In the genomic region with DNA sequence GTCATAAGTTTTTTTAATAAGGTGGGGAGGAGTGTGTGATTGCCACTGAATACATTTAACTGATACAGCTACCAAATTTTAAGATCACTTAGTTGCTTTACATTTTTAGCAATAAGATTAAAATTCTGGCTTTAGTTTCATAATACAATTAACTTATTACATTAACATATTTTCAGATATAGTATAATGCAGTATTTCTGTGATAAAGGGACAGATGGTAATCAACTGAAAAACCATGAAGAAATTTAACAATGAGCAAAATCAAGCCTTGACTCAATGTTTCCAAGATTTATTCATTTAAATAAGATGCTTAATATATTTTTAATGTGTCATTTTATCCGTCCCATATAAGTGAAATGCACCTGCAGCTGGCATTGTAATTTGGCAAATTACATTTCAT, we compare ENCODE assay signal across 19 cellular contexts. TPM values are rescaled to one million over a fixed set of nuclear protein-coding genes. Genes with fewer than 3 reads are reported as not detected.
DNase-seq lines count a peak whose midpoint lies in the region; ATAC-seq lines count a peak whose summit lies in the region.
"Had no signal": no experiment of that assay in that cellular context is flagged by ENCODE, and none has a peak within 500 bp of the region (broad histone marks: within the 10 kb centered on the region; RNA-seq: fewer than 3 reads in every experiment).

No MANE protein-coding gene starts in this region.

- H3K9me3 Mint-ChIP-seq in activated T-cell treated with anti-CD3 and anti-CD28 coated beads, Interleukin-2, amount 50 U/mL, for 4 hours: no peaks in the 10 kb centered on the region
- no peaks in the 10 kb centered on the region for H3K9me3 Mint-ChIP-seq in IgD-negative memory B cell
- no peaks in the 10 kb centered on the region for H3K9me3 Mint-ChIP-seq in activated naive CD8-positive, alpha-beta T cell (ENCODE audit: low read depth)
- no peaks in the 10 kb centered on the region for H3K9me3 Mint-ChIP-seq in natural killer cell treated with Interleukin-12 subunit alpha and Interleukin-12 subunit beta and Interleukin-15 and Interleukin-18, amount 100 ng/mL, for 72 hours
- H3K9me3 Mint-ChIP-seq: activated B cell treated with CpG ODN at 0.5 μM for 24 hours had no signal

- peaks cover 87% of the 10 kb centered on the region for H3K36me3 ChIP-seq in MG63

- peaks cover 36% of the 10 kb centered on the region for H3K36me3 Mint-ChIP-seq in activated T-cell treated with anti-CD3 and anti-CD28 coated beads, Interleukin-2, amount 50 U/mL, for 4 hours (ENCODE audit: insufficient read depth)
- peaks cover 6% of the 10 kb centered on the region for H3K36me3 Mint-ChIP-seq in IgD-negative memory B cell
- H3K36me3 Mint-ChIP-seq in activated naive CD8-positive, alpha-beta T cell: peaks cover 19% of the 10 kb centered on the region
- peaks cover 14% of the 10 kb centered on the region for H3K36me3 Mint-ChIP-seq in natural killer cell treated with Interleukin-12 subunit alpha and Interleukin-12 subunit beta and Interleukin-15 and Interleukin-18, amount 100 ng/mL, for 72 hours

- H3K27me3 ChIP-seq in MG63: no peaks in the 10 kb centered on the region
- H3K27me3 ChIP-seq: left lung, right atrium auricular region had no signal

- no peak for DNase-seq in activated T-cell treated with anti-CD3 and anti-CD28 coated beads, Interleukin-2, amount 50 U/mL, for 4 hours
- DNase-seq in activated T-cell treated with anti-CD3 and anti-CD28 coated beads, Interleukin-2, amount 50 U/mL, for 1 hour: no peak
- DNase-seq in natural killer cell treated with Interleukin-12 subunit alpha and Interleukin-12 subunit beta and Interleukin-15 and Interleukin-18, amount 100 ng/mL, for 72 hours (ENCODE audit: low spot score): no peak
- no peak for DNase-seq in NCI-H146 (lab: John Stamatoyannopoulos, UW)
- no peak for DNase-seq in MG63
- DNase-seq: activated B cell treated with CpG ODN at 0.5 μM for 24 hours; central memory CD4-positive, alpha-beta T cell; left lung; NCI-H187 treated with DMSO at 0.1 percent for 48 hours; NCI-H446; occipital lobe; stimulated activated naive CD4-positive, alpha-beta T cell; trophoblast cell had no signal

- no peaks in the 10 kb centered on the region for H3K27me3 Mint-ChIP-seq in activated T-cell treated with anti-CD3 and anti-CD28 coated beads, Interleukin-2, amount 50 U/mL, for 4 hours (ENCODE audit: low read depth)
- no peaks in the 10 kb centered on the region for H3K27me3 Mint-ChIP-seq in IgD-negative memory B cell
- H3K27me3 Mint-ChIP-seq in activated naive CD8-positive, alpha-beta T cell: no peaks in the 10 kb centered on the region
- no peaks in the 10 kb centered on the region for H3K27me3 Mint-ChIP-seq in natural killer cell treated with Interleukin-12 subunit alpha and Interleukin-12 subunit beta and Interleukin-15 and Interleukin-18, amount 100 ng/mL, for 72 hours
- H3K27me3 Mint-ChIP-seq: activated B cell treated with CpG ODN at 0.5 μM for 24 hours had no signal

- ATAC-seq in activated T-cell treated with anti-CD3 and anti-CD28 coated beads, Interleukin-2, amount 50 U/mL, for 4 hours: no peak
- no peak for ATAC-seq in natural killer cell treated with Interleukin-12 subunit alpha and Interleukin-12 subunit beta and Interleukin-15 and Interleukin-18, amount 100 ng/mL, for 72 hours
- ATAC-seq in HG03025 (IDR thresholded peaks at IDR 0.05; ENCODE audit: low FRiP score, unreplicated experiment): no peak
- ATAC-seq: left lung, Right ventricle myocardium inferior had no signal

- H3K4me1 Mint-ChIP-seq in activated T-cell treated with anti-CD3 and anti-CD28 coated beads, Interleukin-2, amount 50 U/mL, for 4 hours (ENCODE audit: low read depth): peaks cover 45% of the 10 kb centered on the region
- H3K4me1 Mint-ChIP-seq in IgD-negative memory B cell: peaks cover 33 to 43% (median 37%) of the 10 kb centered on the region in 3 donors
- H3K4me1 Mint-ChIP-seq in activated naive CD8-positive, alpha-beta T cell (ENCODE audit: low read depth): peaks cover 58% of the 10 kb centered on the region
- peaks cover 46 to 49% of the 10 kb centered on the region in 2 donors for H3K4me1 Mint-ChIP-seq in natural killer cell treated with Interleukin-12 subunit alpha and Interleukin-12 subunit beta and Interleukin-15 and Interleukin-18, amount 100 ng/mL, for 72 hours (ENCODE audit: low read depth in 2 of 2)

- H3K4me3 ChIP-seq in MG63: no peak overlapping the region
- H3K4me3 ChIP-seq: HAP-1, left lung, right atrium auricular region had no signal

- H3K27ac Mint-ChIP-seq in IgD-negative memory B cell: peak overlapping the region in 2 of 3 donors; percentile 49 to 84
- H3K27ac Mint-ChIP-seq in activated naive CD8-positive, alpha-beta T cell: peak overlapping the region; percentile 89
- peak overlapping the region in 1 of 2 donors; percentile 80 for H3K27ac Mint-ChIP-seq in natural killer cell treated with Interleukin-12 subunit alpha and Interleukin-12 subunit beta and Interleukin-15 and Interleukin-18, amount 100 ng/mL, for 72 hours
- H3K27ac Mint-ChIP-seq: activated B cell treated with CpG ODN at 0.5 μM for 24 hours had no signal

- no peaks in the 10 kb centered on the region for H3K9me3 ChIP-seq in MG63
- H3K9me3 ChIP-seq: HAP-1, left lung, right atrium auricular region had no signal

- H3K4me3 Mint-ChIP-seq in activated T-cell treated with anti-CD3 and anti-CD28 coated beads, Interleukin-2, amount 50 U/mL, for 4 hours: peak overlapping the region; percentile 64
- peak overlapping the region in 1 of 4 donors; percentile 59 for H3K4me3 Mint-ChIP-seq in IgD-negative memory B cell
- H3K4me3 Mint-ChIP-seq in activated naive CD8-positive, alpha-beta T cell: peak overlapping the region; percentile 80
- H3K4me3 Mint-ChIP-seq in natural killer cell treated with Interleukin-12 subunit alpha and Interleukin-12 subunit beta and Interleukin-15 and Interleukin-18, amount 100 ng/mL, for 72 hours: peak overlapping the region; percentile 3
- H3K4me3 Mint-ChIP-seq: activated B cell treated with CpG ODN at 0.5 μM for 24 hours had no signal

RNA-seq across cellular contexts. Expression of gene TOMM20, which starts 4.0 kb away (rescaled TPM):
- total RNA-seq in activated T-cell treated with anti-CD3 and anti-CD28 coated beads, Interleukin-2, amount 50 U/mL, for 4 hours: 100 to 1,000 TPM; 154 to 173 (median 172) TPM
- 76.4 TPM for polyA plus RNA-seq in IgD-negative memory B cell
- 10 to 100 TPM; 85.7 to 89.6 TPM for total RNA-seq in natural killer cell treated with Interleukin-12 subunit alpha and Interleukin-12 subunit beta and Interleukin-15 and Interleukin-18, amount 100 ng/mL, for 72 hours
- 132 and 183 TPM in 2 replicates for total RNA-seq in MG63 (2014; rRNA removed; shearing (Covaris generic); ENCODE audit: low replicate concordance)

RNA-seq across cellular contexts. Expression of gene RBM34, which starts 36.4 kb away (rescaled TPM):
- total RNA-seq in activated T-cell treated with anti-CD3 and anti-CD28 coated beads, Interleukin-2, amount 50 U/mL, for 4 hours: 100 to 1,000 TPM; 149 to 159 (median 159) TPM
- 86.7 TPM for polyA plus RNA-seq in IgD-negative memory B cell
- total RNA-seq in natural killer cell treated with Interleukin-12 subunit alpha and Interleukin-12 subunit beta and Interleukin-15 and Interleukin-18, amount 100 ng/mL, for 72 hours: 100 to 1,000 TPM; 104 to 132 TPM
- 57.5 and 72.0 TPM in 2 replicates for total RNA-seq in MG63 (2014; rRNA removed; shearing (Covaris generic); ENCODE audit: low replicate concordance)
